14 cellular contexts compared by ENCODE assay signal in the genomic region with DNA sequence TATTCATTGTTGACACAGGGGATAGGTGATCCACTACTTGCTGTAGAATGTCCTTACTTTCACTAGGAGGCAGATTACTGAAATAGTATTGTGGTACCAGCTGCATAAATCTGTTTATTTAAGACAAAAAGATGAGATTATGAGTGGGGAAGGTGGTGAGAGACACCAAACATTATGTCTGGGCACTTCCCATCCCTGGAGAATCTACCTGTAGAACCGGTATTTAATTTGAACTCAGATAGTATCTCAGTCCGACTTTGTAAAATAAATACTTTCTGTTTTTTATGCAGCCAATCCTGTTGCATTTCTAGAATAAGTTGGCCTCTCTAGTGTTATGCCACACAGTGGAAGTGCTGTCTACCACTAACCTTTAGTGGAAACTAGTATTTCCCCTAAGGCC. TPM values are rescaled to one million over a fixed set of nuclear protein-coding genes. Genes with fewer than 3 reads are reported as not detected.
A peak's percentile ranks its signal among the peaks of the same experiment; 100 is the strongest.
DNase-seq lines count a peak whose midpoint lies in the region; ATAC-seq and TF ChIP-seq lines count a peak whose summit lies in the region.
"Had no signal": no experiment of that assay in that cellular context is flagged by ENCODE, and none has a peak within 500 bp of the region (broad histone marks: within the 10 kb centered on the region; RNA-seq: fewer than 3 reads in every experiment).

No MANE protein-coding gene starts in this region.

- H3K4me3 ChIP-seq in LNCaP clone FGC (ENCODE audit: low read depth, low read length): peak overlapping the region; percentile 0; the same call in 1 of the 2 replicates
- H3K4me3 ChIP-seq: HAP-1 had no signal

- H3K27ac ChIP-seq in VCaP: peak overlapping the region; percentile 67

- H3K27ac Mint-ChIP-seq in activated naive CD8-positive, alpha-beta T cell treated with anti-CD3 and anti-CD28 coated beads for 36 hours: peak overlapping the region; percentile 58
- no peak overlapping the region for H3K27ac Mint-ChIP-seq in activated naive CD8-positive, alpha-beta T cell treated with anti-CD3 and anti-CD28 coated beads, Interleukin-2, amount 50 U/mL, for 24 hours
- peak overlapping the region; percentile 71 for H3K27ac Mint-ChIP-seq in type B pancreatic cell
- H3K27ac Mint-ChIP-seq: B cell had no signal

- H3K4me1 Mint-ChIP-seq in activated naive CD8-positive, alpha-beta T cell treated with anti-CD3 and anti-CD28 coated beads for 36 hours: no peaks in the 10 kb centered on the region
- no peaks in the 10 kb centered on the region for H3K4me1 Mint-ChIP-seq in activated naive CD8-positive, alpha-beta T cell treated with anti-CD3 and anti-CD28 coated beads, Interleukin-2, amount 50 U/mL, for 24 hours
- H3K4me1 Mint-ChIP-seq in type B pancreatic cell (ENCODE audit: unreplicated experiment): no peaks in the 10 kb centered on the region
- H3K4me1 Mint-ChIP-seq: B cell; CD4-positive, alpha-beta memory T cell had no signal

- no peak for DNase-seq in activated naive CD8-positive, alpha-beta T cell treated with anti-CD3 and anti-CD28 coated beads for 36 hours
- DNase-seq in activated naive CD8-positive, alpha-beta T cell treated with anti-CD3 and anti-CD28 coated beads, Interleukin-2, amount 50 U/mL, for 24 hours: no peak
- peak; percentile 94 for DNase-seq in LNCaP clone FGC (ENCODE audit: low read depth)
- DNase-seq in type B pancreatic cell (ENCODE audit: extremely low spot score, unreplicated experiment): no peak
- no peak for DNase-seq in activated naive CD4-positive, alpha-beta T cell treated with Interleukin-2 at 50 U/mL for 16 hours
- no peak for DNase-seq in activated CD8-positive, alpha-beta memory T cell treated with anti-CD3 and anti-CD28 coated beads, Interleukin-2, amount 50 U/mL, for 4 hours
- DNase-seq: C1 segment of cervical spinal cord; CD4-positive, alpha-beta memory T cell; DND-41; GDM1 had no signal

- TF ChIP-seq CTCF in LNCaP clone FGC (IDR thresholded peaks at IDR 0.05; ENCODE audit: control insufficient read depth, extremely low read depth, insufficient read depth) (peak; percentile 24; the same call in 1 of the 2 replicates), VCaP (conservative IDR thresholded peaks at IDR 0.05) (no peak; the same call in 1 of the 2 replicates), type B pancreatic cell (conservative IDR thresholded peaks at IDR 0.05) (no peak)

- ATAC-seq in activated naive CD8-positive, alpha-beta T cell treated with anti-CD3 and anti-CD28 coated beads, Interleukin-2, amount 50 U/mL, for 24 hours: no peak

- no peak overlapping the region for H3K4me3 Mint-ChIP-seq in activated naive CD8-positive, alpha-beta T cell treated with anti-CD3 and anti-CD28 coated beads for 36 hours
- no peak overlapping the region for H3K4me3 Mint-ChIP-seq in activated naive CD8-positive, alpha-beta T cell treated with anti-CD3 and anti-CD28 coated beads, Interleukin-2, amount 50 U/mL, for 24 hours
- H3K4me3 Mint-ChIP-seq in type B pancreatic cell: no peak overlapping the region
- H3K4me3 Mint-ChIP-seq: B cell; CD4-positive, alpha-beta memory T cell had no signal

- peaks cover 27% of the 10 kb centered on the region for H3K36me3 Mint-ChIP-seq in activated naive CD8-positive, alpha-beta T cell treated with anti-CD3 and anti-CD28 coated beads for 36 hours
- peaks cover 51% of the 10 kb centered on the region for H3K36me3 Mint-ChIP-seq in activated naive CD8-positive, alpha-beta T cell treated with anti-CD3 and anti-CD28 coated beads, Interleukin-2, amount 50 U/mL, for 24 hours (ENCODE audit: low read depth)
- peaks cover 22% of the 10 kb centered on the region for H3K36me3 Mint-ChIP-seq in type B pancreatic cell

- H3K9me3 Mint-ChIP-seq in activated naive CD8-positive, alpha-beta T cell treated with anti-CD3 and anti-CD28 coated beads for 36 hours: no peaks in the 10 kb centered on the region
- no peaks in the 10 kb centered on the region for H3K9me3 Mint-ChIP-seq in activated naive CD8-positive, alpha-beta T cell treated with anti-CD3 and anti-CD28 coated beads, Interleukin-2, amount 50 U/mL, for 24 hours
- no peaks in the 10 kb centered on the region for H3K9me3 Mint-ChIP-seq in type B pancreatic cell
- H3K9me3 Mint-ChIP-seq: CD4-positive, alpha-beta memory T cell had no signal

- H3K27me3 Mint-ChIP-seq in activated naive CD8-positive, alpha-beta T cell treated with anti-CD3 and anti-CD28 coated beads for 36 hours: no peaks in the 10 kb centered on the region
- H3K27me3 Mint-ChIP-seq in activated naive CD8-positive, alpha-beta T cell treated with anti-CD3 and anti-CD28 coated beads, Interleukin-2, amount 50 U/mL, for 24 hours: no peaks in the 10 kb centered on the region
- no peaks in the 10 kb centered on the region for H3K27me3 Mint-ChIP-seq in type B pancreatic cell
- H3K27me3 Mint-ChIP-seq: B cell; CD4-positive, alpha-beta memory T cell had no signal

RNA-seq across cellular contexts. Expression of gene BCCIP, which starts 13.4 kb away (rescaled TPM):
- total RNA-seq in activated naive CD8-positive, alpha-beta T cell treated with anti-CD3 and anti-CD28 coated beads for 36 hours: 100 to 1,000 TPM; 156 to 158 TPM
- 55.9 and 81.5 TPM in 2 replicates for total RNA-seq in type B pancreatic cell (ENCODE audit: low replicate concordance)

RNA-seq across cellular contexts. Expression of gene UROS, which starts 13.7 kb away (rescaled TPM):
- 10 to 100 TPM; 48.4 to 50.1 TPM for total RNA-seq in activated naive CD8-positive, alpha-beta T cell treated with anti-CD3 and anti-CD28 coated beads for 36 hours
- total RNA-seq in type B pancreatic cell (ENCODE audit: low replicate concordance): 42.0 and 52.5 TPM in 2 replicates

RNA-seq across cellular contexts. Expression of gene DHX32, which starts 44.3 kb away (rescaled TPM):
- total RNA-seq in activated naive CD8-positive, alpha-beta T cell treated with anti-CD3 and anti-CD28 coated beads for 36 hours: 10 to 100 TPM; 27.6 to 27.8 TPM
- 33.2 and 46.4 TPM in 2 replicates for total RNA-seq in type B pancreatic cell (ENCODE audit: low replicate concordance)

RNA-seq across cellular contexts. Expression of gene FANK1, which starts 59.6 kb away (rescaled TPM):
- 1 to 10 TPM in 1 of 2 experiments, under 1 TPM in 1; 0.92 to 1.1 TPM for total RNA-seq in activated naive CD8-positive, alpha-beta T cell treated with anti-CD3 and anti-CD28 coated beads for 36 hours
- 9.5 and 11.8 TPM in 2 replicates for total RNA-seq in type B pancreatic cell (ENCODE audit: low replicate concordance)
- total RNA-seq: B cell, H1 had no signal
